ENCODE assay signal across 1 cellular context in genomic region chr19:49718991-49719390, GRCh38.
TF ChIP-seq lines count a peak whose summit lies in the region.

No MANE protein-coding gene starts in this region.

TF ChIP-seq in K562, 482 proteins besides CTCF, POLR2A, EP300 and RAD21:
- TF ChIP-seq HNRNPLL (IDR thresholded peaks at IDR 0.05; ENCODE audit: low read depth, low read length, poor library complexity, severe bottlenecking) (no peak), ZNF311 (CRISPR knock-in tag; IDR thresholded peaks at IDR 0.05) (no peak), ZNF431 (CRISPR knock-in tag; IDR thresholded peaks at IDR 0.05) (no peak), ZEB2 (IDR thresholded peaks at IDR 0.05) (no peak), ZNF518B (CRISPR knock-in tag; IDR thresholded peaks at IDR 0.05) (no peak), JUNB (CRISPR knock-in tag; conservative IDR thresholded peaks at IDR 0.05) (no peak), SMAD2 (IDR thresholded peaks at IDR 0.05; ENCODE audit: low read depth, low read length) (no peak), TEAD4 (IDR thresholded peaks at IDR 0.05; ENCODE audit: low read length) (no peak), TEAD4 (CRISPR knock-in tag; IDR thresholded peaks at IDR 0.05; ENCODE audit: borderline replicate concordance) (no peak), ZNF512 (tag; IDR thresholded peaks at IDR 0.05) (no peak), ZBTB8A (IDR thresholded peaks at IDR 0.05; ENCODE audit: partially characterized antibody) (no peak), MNT (conservative IDR thresholded peaks at IDR 0.05) (no peak), ZNF282 (CRISPR knock-in tag; IDR thresholded peaks at IDR 0.05) (no peak), ADNP (tag; IDR thresholded peaks at IDR 0.05) (no peak), CREBBP (IDR thresholded peaks at IDR 0.05; ENCODE audit: low read depth, low read length) (no peak), ZNF766 (CRISPR knock-in tag; conservative IDR thresholded peaks at IDR 0.05) (no peak)
